1 cellular context compared by ENCODE assay signal in the genomic region with DNA sequence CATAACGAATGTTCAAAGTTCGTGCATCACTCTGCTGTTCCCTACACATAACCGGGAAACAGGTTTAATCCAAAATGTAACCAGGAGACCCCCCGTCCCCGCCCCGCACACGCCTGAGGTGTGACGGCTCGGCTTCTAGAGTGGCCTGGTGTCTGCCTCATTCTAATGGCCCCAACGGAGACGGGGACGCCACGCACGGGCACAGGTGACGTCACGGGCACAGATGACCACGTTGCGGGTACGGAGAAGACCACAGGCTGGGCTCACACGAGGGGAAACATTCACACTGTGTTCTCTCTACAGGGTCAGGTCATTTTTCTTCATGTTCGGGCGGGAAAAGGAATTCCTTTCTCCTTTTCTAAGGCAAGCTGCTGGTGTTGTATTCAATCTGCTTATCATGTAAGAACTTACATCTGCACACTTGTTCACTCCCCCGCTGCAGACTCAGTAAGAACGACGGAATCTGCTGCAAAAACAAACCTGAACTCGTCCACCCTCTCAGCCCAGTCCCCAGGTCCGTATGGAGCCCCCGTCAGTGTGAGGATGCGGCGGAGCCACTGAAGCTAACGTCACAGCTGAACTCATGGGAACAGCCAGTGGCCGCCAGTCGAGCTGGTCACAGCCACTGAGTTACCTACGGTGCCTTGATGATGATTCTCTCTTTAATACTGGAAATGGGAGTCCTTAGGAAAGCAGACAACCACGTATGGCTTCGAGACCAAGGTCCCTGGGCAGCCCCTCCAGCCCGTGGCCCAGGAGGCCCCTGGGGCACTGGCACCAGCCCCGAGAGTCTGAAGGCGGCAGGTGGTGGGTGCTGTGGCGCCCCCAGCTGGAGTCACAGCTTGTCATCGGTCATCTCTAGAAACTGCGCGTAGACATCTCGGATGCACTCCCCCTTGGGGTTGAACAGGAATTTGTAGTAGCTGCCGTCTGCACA.
TF ChIP-seq lines count a peak whose summit lies in the region.

No MANE protein-coding gene starts in this region.

TF ChIP-seq in GM12878, 131 proteins besides CTCF, POLR2A, EP300 and RAD21 (continued from another document):
- no peak for TF ChIP-seq REST (IDR thresholded peaks at IDR 0.05; ENCODE audit: low read depth, low read length)
- TF ChIP-seq TCF12 (IDR thresholded peaks at IDR 0.05; ENCODE audit: low read depth, low read length): no peak
- TF ChIP-seq RELA (IDR thresholded peaks at IDR 0.05; ENCODE audit: borderline replicate concordance, partially characterized antibody): no peak
- TF ChIP-seq FOS (IDR thresholded peaks at IDR 0.05; ENCODE audit: borderline replicate concordance, extremely low read depth, insufficient read length): no peak
- no peak for TF ChIP-seq NBN (IDR thresholded peaks at IDR 0.05)
- TF ChIP-seq PBX3 (IDR thresholded peaks at IDR 0.05; ENCODE audit: insufficient replicate concordance, low read depth, low read length): no peak
- TF ChIP-seq ZNF622 (IDR thresholded peaks at IDR 0.05): no peak
- TF ChIP-seq, protein P1, sequence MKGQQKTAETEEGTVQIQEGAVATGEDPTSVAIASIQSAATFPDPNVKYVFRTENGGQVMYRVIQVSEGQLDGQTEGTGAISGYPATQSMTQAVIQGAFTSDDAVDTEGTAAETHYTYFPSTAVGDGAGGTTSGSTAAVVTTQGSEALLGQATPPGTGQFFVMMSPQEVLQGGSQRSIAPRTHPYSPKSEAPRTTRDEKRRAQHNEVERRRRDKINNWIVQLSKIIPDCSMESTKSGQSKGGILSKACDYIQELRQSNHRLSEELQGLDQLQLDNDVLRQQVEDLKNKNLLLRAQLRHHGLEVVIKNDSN (IDR thresholded peaks at IDR 0.05; ENCODE audit: borderline replicate concordance, extremely low read length, insufficient read depth, low read depth, low read length): no peak
- TF ChIP-seq TCF3 (IDR thresholded peaks at IDR 0.05; ENCODE audit: borderline replicate concordance, insufficient read depth, low read depth, low read length): no peak
- TF ChIP-seq EZH2 (IDR thresholded peaks at IDR 0.05; ENCODE audit: borderline replicate concordance, control insufficient read depth, low read depth, low read length): no peak
- TF ChIP-seq ZBED1 (IDR thresholded peaks at IDR 0.05; ENCODE audit: borderline replicate concordance): no peak
- no peak for TF ChIP-seq MAX (IDR thresholded peaks at IDR 0.05; ENCODE audit: low read depth, low read length)
